12 cellular contexts compared by ENCODE assay signal in genomic region chr15:101123222-101123910, GRCh38.
DNase-seq lines count a peak whose midpoint lies in the region; ATAC-seq and TF ChIP-seq lines count a peak whose summit lies in the region.
"Had no signal": no experiment of that assay in that cellular context is flagged by ENCODE, and none has a peak within 500 bp of the region (broad histone marks: within the 10 kb centered on the region; RNA-seq: fewer than 3 reads in every experiment).

No MANE protein-coding gene starts in this region.

- DNase-seq in AG08395 (ENCODE audit: low spot score) (peak; percentile 35), ELF-1 (ENCODE audit: low read depth, low spot score) (peak; percentile 64), hepatocyte (ENCODE audit: low spot score) (no peak), erythroblast (lab: John Stamatoyannopoulos, UW) (no peak), SK-N-SH (no peak), caudate nucleus (lab: John Stamatoyannopoulos, UW) (no peak)
- no peak for DNase-seq in activated naive CD8-positive, alpha-beta T cell treated with anti-CD3 and anti-CD28 coated beads for 36 hours
- DNase-seq: activated CD4-positive, alpha-beta T cell treated with anti-CD3 and anti-CD28 coated beads for 1 hour; activated naive CD4-positive, alpha-beta T cell; NCI-H510A; Right ventricle myocardium superior had no signal

- peaks cover 50% of the 10 kb centered on the region for H3K4me1 Mint-ChIP-seq in activated naive CD8-positive, alpha-beta T cell treated with anti-CD3 and anti-CD28 coated beads for 36 hours

- no peak overlapping the region for H3K4me3 Mint-ChIP-seq in activated naive CD8-positive, alpha-beta T cell treated with anti-CD3 and anti-CD28 coated beads for 36 hours

- 93% methylated on average over 6 of the region's 6 CpGs for WGBS in hepatocyte (ENCODE audit: low lambda C conversion rate, missing lambda C conversion rate)
- WGBS in SK-N-SH (ENCODE audit: low lambda C conversion rate) = 92% methylated on average over 6 of the region's 6 CpGs

- H3K9ac ChIP-seq in SK-N-SH = no peak overlapping the region

- H3K4me3 ChIP-seq in hepatocyte = no peak overlapping the region
- no peak overlapping the region for H3K4me3 ChIP-seq in SK-N-SH (ENCODE audit: low read depth in 2 of 2, low read length in 1 of 2)

- no peak for TF ChIP-seq POLR2A in erythroblast (IDR thresholded peaks at IDR 0.05; ENCODE audit: low read length)

- H3K79me2 ChIP-seq in hepatocyte (no peaks in the 10 kb centered on the region), SK-N-SH (ENCODE audit: insufficient read depth) (no peaks in the 10 kb centered on the region)

- H3K4me1 ChIP-seq in hepatocyte (ENCODE audit: insufficient read depth) (peaks cover 21% of the 10 kb centered on the region), SK-N-SH (ENCODE audit: control insufficient read depth in 1 of 2, insufficient read depth in 2 of 2, low read depth in 1 of 2, low read length in 1 of 2) (peaks cover 25 to 54% of the 10 kb centered on the region in 2 experiments)

- CTCF ChIA-PET in SK-N-SH (lab: Yijun Ruan, JAX) = interaction anchor here (0.6 to 1.5 kb wide), 3 partner anchors 30 to 773 kb away, joined by 3 to 4 read pairs (median 3); no protein-coding TSS in a partner anchor

- H3K9me2 ChIP-seq in hepatocyte (replicated peaks; ENCODE audit: insufficient read depth) = no peaks in the 10 kb centered on the region
- H3K9me2 ChIP-seq in SK-N-SH = no peaks in the 10 kb centered on the region

- peaks cover 10% of the 10 kb centered on the region for H3K36me3 Mint-ChIP-seq in activated naive CD8-positive, alpha-beta T cell treated with anti-CD3 and anti-CD28 coated beads for 36 hours

- H2AFZ ChIP-seq in hepatocyte = no peak overlapping the region
- no peak overlapping the region for H2AFZ ChIP-seq in SK-N-SH (ENCODE audit: low read depth)

- peak overlapping the region; percentile 39 for H3K27ac ChIP-seq in hepatocyte
- H3K27ac ChIP-seq in SK-N-SH (ENCODE audit: low read depth in 2 of 2, low read length in 1 of 2) = peak overlapping the region in 1 of 2 experiments; percentile 95; a peak in 3 of 4 replicates
- no peak overlapping the region for H3K27ac ChIP-seq in caudate nucleus (ENCODE audit: low read depth, low read length)

- peaks cover 42% of the 10 kb centered on the region for H3F3A ChIP-seq in SK-N-SH (replicated peaks; ENCODE audit: insufficient read depth)

- H3K9me3 Mint-ChIP-seq in activated naive CD8-positive, alpha-beta T cell treated with anti-CD3 and anti-CD28 coated beads for 36 hours = peaks cover 8% of the 10 kb centered on the region

- H3K36me3 ChIP-seq in hepatocyte (replicated peaks; ENCODE audit: insufficient read depth, low read depth) (no peaks in the 10 kb centered on the region), SK-N-SH (replicated peaks in 1 of 2; ENCODE audit: control insufficient read depth in 1 of 2, insufficient read depth in 2 of 2, low read length in 1 of 2) (no peaks in the 10 kb centered on the region)

- POLR2A ChIA-PET in SK-N-SH (lab: Yijun Ruan, JAX) = no interaction called here

- peak overlapping the region; percentile 1 for H3K27ac Mint-ChIP-seq in activated naive CD8-positive, alpha-beta T cell treated with anti-CD3 and anti-CD28 coated beads for 36 hours

- H3K9me3 ChIP-seq in hepatocyte (ENCODE audit: low read depth) (no peaks in the 10 kb centered on the region), SK-N-SH (no peaks in the 10 kb centered on the region)

- H3K4me2 ChIP-seq in hepatocyte = no peak overlapping the region
- no peak overlapping the region for H3K4me2 ChIP-seq in SK-N-SH

- no peak for ATAC-seq in GM19351 (IDR thresholded peaks at IDR 0.05; ENCODE audit: unreplicated experiment)

- TF ChIP-seq CTCF in hepatocyte (IDR thresholded peaks at IDR 0.05; ENCODE audit: poor library complexity) (no peak), SK-N-SH (IDR thresholded peaks at IDR 0.05) (no peak)

- H3K27me3 ChIP-seq in hepatocyte (no peaks in the 10 kb centered on the region), SK-N-SH (ENCODE audit: insufficient read depth) (no peaks in the 10 kb centered on the region)

- no peak for TF ChIP-seq RAD21 in SK-N-SH (IDR thresholded peaks at IDR 0.05; ENCODE audit: low read length)

- H4K20me1 ChIP-seq in hepatocyte (ENCODE audit: insufficient read depth, poor library complexity, severe bottlenecking) = no peaks in the 10 kb centered on the region
- no peaks in the 10 kb centered on the region for H4K20me1 ChIP-seq in SK-N-SH (ENCODE audit: insufficient read depth)

- no peak for TF ChIP-seq EP300 in SK-N-SH (IDR thresholded peaks at IDR 0.05; ENCODE audit: borderline replicate concordance in 1 of 2, low read depth in 1 of 2, low read length in 1 of 2)

- H3K27me3 Mint-ChIP-seq in activated naive CD8-positive, alpha-beta T cell treated with anti-CD3 and anti-CD28 coated beads for 36 hours = no peaks in the 10 kb centered on the region

TF ChIP-seq in SK-N-SH, 30 proteins besides CTCF, POLR2A, EP300 and RAD21:
- TF ChIP-seq RXRA (IDR thresholded peaks at IDR 0.05; ENCODE audit: borderline replicate concordance, low read depth) (no peak), FOXM1 (IDR thresholded peaks at IDR 0.05; ENCODE audit: low read depth) (no peak), POLR2AphosphoS5 (IDR thresholded peaks at IDR 0.05; ENCODE audit: low read depth, low read length) (no peak), ELF1 (IDR thresholded peaks at IDR 0.05) (no peak), MEF2A (IDR thresholded peaks at IDR 0.05; ENCODE audit: borderline replicate concordance, low read depth) (no peak), REST (IDR thresholded peaks at IDR 0.05; ENCODE audit: low read depth, low read length) (no peak), MXI1 (IDR thresholded peaks at IDR 0.05; ENCODE audit: low read depth, low read length) (no peak), NRF1 (IDR thresholded peaks at IDR 0.05; ENCODE audit: low read depth, low read length) (no peak), TCF12 (IDR thresholded peaks at IDR 0.05) (no peak), EZH2phosphoT487 (IDR thresholded peaks at IDR 0.05; ENCODE audit: borderline replicate concordance, low read depth) (no peak), RFX5 (IDR thresholded peaks at IDR 0.05; ENCODE audit: low read length) (no peak), CHD2 (IDR thresholded peaks at IDR 0.05; ENCODE audit: low read length, partially characterized antibody) (no peak), NFIC (IDR thresholded peaks at IDR 0.05; ENCODE audit: borderline replicate concordance) (no peak)

Comparison
In these comparisons a context has a peak if more than half of its experiments do, and no peak if none do; other contexts are left out.
1. DNase-seq: peak in AG08395 (single experiment) and ELF-1 (single experiment); none in activated naive CD8-positive, alpha-beta T cell treated with anti-CD3 and anti-CD28 coated beads for 36 hours (single experiment), hepatocyte (single experiment), erythroblast (0 of 2), SK-N-SH (single experiment) and caudate nucleus (0 of 61).